In genomic region chr21:43176621-43177020, GRCh38 we compare ENCODE assay signal across 12 cellular contexts. TPM values are rescaled to one million over a fixed set of nuclear protein-coding genes. Genes with fewer than 3 reads are reported as not detected.
DNase-seq lines count a peak whose midpoint lies in the region; ATAC-seq, FAIRE-seq and TF ChIP-seq lines count a peak whose summit lies in the region.
"Not testable (repeated sequence)": the region's sequence is repeated elsewhere in the genome, so short reads cannot be mapped to it uniquely, and the experiment has no call there.
"Had no signal": no experiment of that assay in that cellular context is flagged by ENCODE, and none has a peak within 500 bp of the region (broad histone marks: within the 10 kb centered on the region; RNA-seq: fewer than 3 reads in every experiment).

No MANE protein-coding gene starts in this region.

- no CpG with 5 or more reads among the region's 16 CpGs for WGBS in lung, 2 donors

- POLR2A ChIA-PET in Panc1 (lab: Charles Lee), result not testable (repeated sequence)

- not testable (repeated sequence) for H3K27me3 ChIP-seq in Panc1 (ENCODE audit: control insufficient read depth, insufficient read depth, low read length); lung (ENCODE audit: control insufficient read depth, insufficient read depth)

- in situ Hi-C loops in Panc1 (cut with HindIII; ENCODE audit: low pct_unique_long_range_greater_than_20kb, low sequenced_read_pairs), result not testable (repeated sequence)

- not testable (repeated sequence) for H3K4me1 ChIP-seq in Panc1 (ENCODE audit: control insufficient read depth, insufficient read depth, low read length); lung (ENCODE audit: control insufficient read depth in 2 of 2, insufficient read depth in 2 of 2, low read length in 2 of 2)

- not testable (repeated sequence) for BruUV-seq in Panc1 (replicated peaks; lab: Mats Ljungman, UMichigan)

- H3K4me3 Mint-ChIP-seq in activated T-helper 17 cell treated with anti-CD3 and anti-CD28 coated beads, Interleukin-2, amount 50 U/mL, for 72 hours; stimulated activated memory B cell treated with anti-CD40 and anti-IgM and Interleukin-4, amounts not matched to agents 10 μg/mL and 1 μg/mL and 100 μg/mL, for 72 hours: not testable (repeated sequence)

- not testable (repeated sequence) for H3K27ac Mint-ChIP-seq in activated T-helper 17 cell treated with anti-CD3 and anti-CD28 coated beads, Interleukin-2, amount 50 U/mL, for 72 hours; stimulated activated memory B cell treated with anti-CD40 and anti-IgM and Interleukin-4, amounts not matched to agents 10 μg/mL and 1 μg/mL and 100 μg/mL, for 72 hours

- not testable (repeated sequence) for DNase-seq in GM12891 (ENCODE audit: insufficient read length, low spot score); Panc1 (ENCODE audit: low read depth, low spot score); Right ventricle myocardium inferior (ENCODE audit: missing footprints); lung (ENCODE audit: low spot score)

- ATAC-seq in GM19395 (IDR thresholded peaks at IDR 0.05; ENCODE audit: unreplicated experiment) (peak; percentile 63), HG03045 (IDR thresholded peaks at IDR 0.05; ENCODE audit: unreplicated experiment) (peak; percentile 74), Panc1 (peak; percentile 74), Right ventricle myocardium inferior (peak; percentile 76), lung (ENCODE audit: insufficient read depth, low FRiP score) (peak; percentile 87)
- peak; percentile 84 for ATAC-seq in activated T-helper 17 cell treated with anti-CD3 and anti-CD28 coated beads, Interleukin-2, amount 50 U/mL, for 72 hours (replicated peaks)
- peak; percentile 80 for ATAC-seq in stimulated activated memory B cell treated with anti-CD40 and anti-IgM and Interleukin-4, amounts not matched to agents 10 μg/mL and 1 μg/mL and 100 μg/mL, for 72 hours

- H3K4me1 Mint-ChIP-seq in activated T-helper 17 cell treated with anti-CD3 and anti-CD28 coated beads, Interleukin-2, amount 50 U/mL, for 72 hours; stimulated activated memory B cell treated with anti-CD40 and anti-IgM and Interleukin-4, amounts not matched to agents 10 μg/mL and 1 μg/mL and 100 μg/mL, for 72 hours: not testable (repeated sequence)

- not testable (repeated sequence) for TF ChIP-seq POLR2A in GM12891 (IDR thresholded peaks at IDR 0.05; ENCODE audit: low read depth, low read length)

- not testable (repeated sequence) for TF ChIP-seq CTCF in Panc1 (IDR thresholded peaks at IDR 0.05); lung (IDR thresholded peaks at IDR 0.05; ENCODE audit: control extremely low read depth, extremely low read depth)

- not testable (repeated sequence) for H3K27ac ChIP-seq in Panc1 (ENCODE audit: low read length); lung (ENCODE audit: low read depth in 1 of 2, low read length in 1 of 2)

- H3K36me3 ChIP-seq in Panc1 (ENCODE audit: control insufficient read depth, insufficient read depth, low read length); lung (ENCODE audit: control insufficient read depth in 2 of 2, insufficient read depth in 2 of 2, low read length in 2 of 2): not testable (repeated sequence)

- not testable (repeated sequence) for H3K4me3 ChIP-seq in Panc1 (ENCODE audit: low read depth in 2 of 2, low read length in 2 of 2); lung

- H3K27me3 Mint-ChIP-seq in activated T-helper 17 cell treated with anti-CD3 and anti-CD28 coated beads, Interleukin-2, amount 50 U/mL, for 72 hours; stimulated activated memory B cell treated with anti-CD40 and anti-IgM and Interleukin-4, amounts not matched to agents 10 μg/mL and 1 μg/mL and 100 μg/mL, for 72 hours: not testable (repeated sequence)

- CTCF ChIA-PET in Panc1 (lab: Charles Lee), result not testable (repeated sequence)

- peak; percentile 97 for FAIRE-seq in GM12891 (lab: Jason Lieb, UNC)

- intact Hi-C loops in Panc1 (cut with micrococcal nuclease; ENCODE audit: unreplicated experiment); Right ventricle myocardium inferior (cut with DNase I): not testable (repeated sequence)

- H3K9me3 Mint-ChIP-seq in activated T-helper 17 cell treated with anti-CD3 and anti-CD28 coated beads, Interleukin-2, amount 50 U/mL, for 72 hours; stimulated activated memory B cell treated with anti-CD40 and anti-IgM and Interleukin-4, amounts not matched to agents 10 μg/mL and 1 μg/mL and 100 μg/mL, for 72 hours: not testable (repeated sequence)

- not testable (repeated sequence) for H3K36me3 Mint-ChIP-seq in activated T-helper 17 cell treated with anti-CD3 and anti-CD28 coated beads, Interleukin-2, amount 50 U/mL, for 72 hours (ENCODE audit: low read depth); stimulated activated memory B cell treated with anti-CD40 and anti-IgM and Interleukin-4, amounts not matched to agents 10 μg/mL and 1 μg/mL and 100 μg/mL, for 72 hours

- not testable (repeated sequence) for H3K9me3 ChIP-seq in Panc1 (ENCODE audit: control insufficient read depth, insufficient read depth, low read depth, low read length); lung (ENCODE audit: control insufficient read depth in 2 of 2, insufficient read depth in 1 of 2, low read length in 1 of 2)

RNA-seq across cellular contexts. Expression of gene CRYAA, which starts 7.8 kb away (rescaled TPM):
- not detected for polyA plus RNA-seq in GM12891 (2012; ENCODE audit: low read depth, missing spikeins)
- total RNA-seq in Panc1 (2021; ENCODE audit: unreplicated experiment) (2.1 TPM), Right ventricle myocardium inferior (not detected), lung (not detected)
- polyA plus RNA-seq in Panc1 (2012; ENCODE audit: insufficient read length), result 2.7 TPM
- not detected for total RNA-seq in activated T-helper 17 cell treated with anti-CD3 and anti-CD28 coated beads, Interleukin-2, amount 50 U/mL, for 72 hours
- not detected for polyA plus RNA-seq in lung
- total RNA-seq: progenitor cell of endocrine pancreas, RPMI7951, skeletal muscle tissue had no signal
- polyA plus RNA-seq: SK-N-SH had no signal
